1 cellular context compared by ENCODE assay signal in genomic region chr3:42701371-42702065, GRCh38.
TF ChIP-seq lines count a peak whose summit lies in the region.

No MANE protein-coding gene starts in this region.

TF ChIP-seq in HepG2, 621 proteins besides CTCF, POLR2A, EP300 and RAD21 (continued from another document and continues in another):
- peak; percentile 83; the same call in 1 of the 2 replicates for TF ChIP-seq HBP1 (CRISPR knock-in tag; IDR thresholded peaks at IDR 0.05; ENCODE audit: low read depth)
- TF ChIP-seq SMC3 (IDR thresholded peaks at IDR 0.05; ENCODE audit: low read length): no peak
- TF ChIP-seq, protein P1, sequence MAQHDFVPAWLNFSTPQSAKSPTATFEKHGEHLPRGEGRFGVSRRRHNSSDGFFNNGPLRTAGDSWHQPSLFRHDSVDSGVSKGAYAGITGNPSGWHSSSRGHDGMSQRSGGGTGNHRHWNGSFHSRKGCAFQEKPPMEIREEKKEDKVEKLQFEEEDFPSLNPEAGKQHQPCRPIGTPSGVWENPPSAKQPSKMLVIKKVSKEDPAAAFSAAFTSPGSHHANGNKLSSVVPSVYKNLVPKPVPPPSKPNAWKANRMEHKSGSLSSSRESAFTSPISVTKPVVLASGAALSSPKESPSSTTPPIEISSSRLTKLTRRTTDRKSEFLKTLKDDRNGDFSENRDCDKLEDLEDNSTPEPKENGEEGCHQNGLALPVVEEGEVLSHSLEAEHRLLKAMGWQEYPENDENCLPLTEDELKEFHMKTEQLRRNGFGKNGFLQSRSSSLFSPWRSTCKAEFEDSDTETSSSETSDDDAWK (CRISPR knock-in tag; IDR thresholded peaks at IDR 0.05): no peak
- TF ChIP-seq ZNF281 (CRISPR knock-in tag; IDR thresholded peaks at IDR 0.05; ENCODE audit: borderline replicate concordance): peak; percentile 52; the same call in 1 of the 2 replicates
- no peak for TF ChIP-seq ZBTB39 (CRISPR knock-in tag; IDR thresholded peaks at IDR 0.05)
- no peak for TF ChIP-seq ZNF468 (CRISPR knock-in tag; IDR thresholded peaks at IDR 0.05)
- no peak for TF ChIP-seq ZNF652 (CRISPR knock-in tag; IDR thresholded peaks at IDR 0.05; ENCODE audit: borderline replicate concordance, low read depth)
- peak; percentile 88 for TF ChIP-seq ZNF160 (CRISPR knock-in tag; IDR thresholded peaks at IDR 0.05)
- no peak for TF ChIP-seq ZBTB33 (CRISPR knock-in tag; IDR thresholded peaks at IDR 0.05)
- no peak for TF ChIP-seq ZNF251 (CRISPR knock-in tag; IDR thresholded peaks at IDR 0.05)
- TF ChIP-seq TBX2 (CRISPR knock-in tag; IDR thresholded peaks at IDR 0.05; ENCODE audit: borderline replicate concordance): peak; percentile 66
- TF ChIP-seq ZNF619 (CRISPR knock-in tag; IDR thresholded peaks at IDR 0.05): no peak
- TF ChIP-seq REL (CRISPR knock-in tag; conservative IDR thresholded peaks at IDR 0.05): 0 out of 2 replicates have a peak, but pooled peaks have one; percentile 60
- TF ChIP-seq, protein P2, sequence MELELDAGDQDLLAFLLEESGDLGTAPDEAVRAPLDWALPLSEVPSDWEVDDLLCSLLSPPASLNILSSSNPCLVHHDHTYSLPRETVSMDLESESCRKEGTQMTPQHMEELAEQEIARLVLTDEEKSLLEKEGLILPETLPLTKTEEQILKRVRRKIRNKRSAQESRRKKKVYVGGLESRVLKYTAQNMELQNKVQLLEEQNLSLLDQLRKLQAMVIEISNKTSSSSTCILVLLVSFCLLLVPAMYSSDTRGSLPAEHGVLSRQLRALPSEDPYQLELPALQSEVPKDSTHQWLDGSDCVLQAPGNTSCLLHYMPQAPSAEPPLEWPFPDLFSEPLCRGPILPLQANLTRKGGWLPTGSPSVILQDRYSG (CRISPR knock-in tag; IDR thresholded peaks at IDR 0.05): peak; percentile 88
- TF ChIP-seq ETS1 (CRISPR knock-in tag; IDR thresholded peaks at IDR 0.05): peak; percentile 89
- TF ChIP-seq, protein P3, sequence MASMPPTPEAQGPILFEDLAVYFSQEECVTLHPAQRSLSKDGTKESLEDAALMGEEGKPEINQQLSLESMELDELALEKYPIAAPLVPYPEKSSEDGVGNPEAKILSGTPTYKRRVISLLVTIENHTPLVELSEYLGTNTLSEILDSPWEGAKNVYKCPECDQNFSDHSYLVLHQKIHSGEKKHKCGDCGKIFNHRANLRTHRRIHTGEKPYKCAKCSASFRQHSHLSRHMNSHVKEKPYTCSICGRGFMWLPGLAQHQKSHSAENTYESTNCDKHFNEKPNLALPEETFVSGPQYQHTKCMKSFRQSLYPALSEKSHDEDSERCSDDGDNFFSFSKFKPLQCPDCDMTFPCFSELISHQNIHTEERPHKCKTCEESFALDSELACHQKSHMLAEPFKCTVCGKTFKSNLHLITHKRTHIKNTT (CRISPR knock-in tag; IDR thresholded peaks at IDR 0.05): no peak
- TF ChIP-seq SMAD3 (CRISPR knock-in tag; IDR thresholded peaks at IDR 0.05): peak; percentile 96
- peak; percentile 64; the same call in 1 of the 2 replicates for TF ChIP-seq HOXA9 (CRISPR knock-in tag; IDR thresholded peaks at IDR 0.05; ENCODE audit: borderline replicate concordance)
- TF ChIP-seq CREB1 (IDR thresholded peaks at IDR 0.05): no peak
- no peak for TF ChIP-seq CREB1 (CRISPR knock-in tag; IDR thresholded peaks at IDR 0.05)
- no peak for TF ChIP-seq CREM (IDR thresholded peaks at IDR 0.05)
- no peak for TF ChIP-seq CREM (CRISPR knock-in tag; IDR thresholded peaks at IDR 0.05)
- no peak for TF ChIP-seq ZEB1 (IDR thresholded peaks at IDR 0.05; ENCODE audit: insufficient replicate concordance, low read depth)
- no peak for TF ChIP-seq KAT2B (IDR thresholded peaks at IDR 0.05; ENCODE audit: borderline replicate concordance, low read depth, low read length)
- TF ChIP-seq MYNN (CRISPR knock-in tag; IDR thresholded peaks at IDR 0.05; ENCODE audit: low read depth): no peak
- TF ChIP-seq, protein P4, sequence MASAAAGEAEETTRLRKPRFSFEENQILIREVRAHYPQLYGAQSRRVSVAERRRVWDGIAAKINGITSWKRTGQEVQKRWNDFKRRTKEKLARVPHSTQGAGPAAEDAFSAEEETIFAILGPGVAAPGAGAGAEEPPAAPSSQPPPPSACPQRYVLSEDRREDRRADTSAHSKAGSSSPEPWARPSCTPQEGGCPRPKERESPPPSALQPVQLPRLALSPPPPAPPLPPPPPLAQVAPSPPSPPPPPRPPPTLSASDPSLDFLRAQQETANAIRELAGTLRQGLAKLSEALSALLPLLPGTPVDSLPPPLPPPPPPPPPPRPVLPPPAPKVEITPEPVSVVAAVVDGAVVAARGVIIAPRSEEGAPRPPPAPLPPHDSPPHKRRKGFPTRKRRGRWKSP (CRISPR knock-in tag; IDR thresholded peaks at IDR 0.05): no peak; the same call in 1 of the 2 replicates
- no peak; the same call in 1 of the 2 replicates for TF ChIP-seq ZBTB3 (CRISPR knock-in tag; IDR thresholded peaks at IDR 0.05; ENCODE audit: borderline replicate concordance, low read depth)
- TF ChIP-seq SMARCC2 (IDR thresholded peaks at IDR 0.05): no peak
- no peak for TF ChIP-seq RFX1 (IDR thresholded peaks at IDR 0.05)
- no peak for TF ChIP-seq EZH2 (conservative IDR thresholded peaks at IDR 0.05; ENCODE audit: low read depth, low read length)
- TF ChIP-seq KAT8 (CRISPR knock-in tag; IDR thresholded peaks at IDR 0.05): peak; percentile 70
- TF ChIP-seq ZNF577 (CRISPR knock-in tag; IDR thresholded peaks at IDR 0.05; ENCODE audit: borderline replicate concordance, low read depth): no peak
- TF ChIP-seq ZNF570 (CRISPR knock-in tag; IDR thresholded peaks at IDR 0.05; ENCODE audit: borderline replicate concordance): no peak
- TF ChIP-seq THAP8 (CRISPR knock-in tag; IDR thresholded peaks at IDR 0.05; ENCODE audit: borderline replicate concordance): no peak
- TF ChIP-seq, protein P5, sequence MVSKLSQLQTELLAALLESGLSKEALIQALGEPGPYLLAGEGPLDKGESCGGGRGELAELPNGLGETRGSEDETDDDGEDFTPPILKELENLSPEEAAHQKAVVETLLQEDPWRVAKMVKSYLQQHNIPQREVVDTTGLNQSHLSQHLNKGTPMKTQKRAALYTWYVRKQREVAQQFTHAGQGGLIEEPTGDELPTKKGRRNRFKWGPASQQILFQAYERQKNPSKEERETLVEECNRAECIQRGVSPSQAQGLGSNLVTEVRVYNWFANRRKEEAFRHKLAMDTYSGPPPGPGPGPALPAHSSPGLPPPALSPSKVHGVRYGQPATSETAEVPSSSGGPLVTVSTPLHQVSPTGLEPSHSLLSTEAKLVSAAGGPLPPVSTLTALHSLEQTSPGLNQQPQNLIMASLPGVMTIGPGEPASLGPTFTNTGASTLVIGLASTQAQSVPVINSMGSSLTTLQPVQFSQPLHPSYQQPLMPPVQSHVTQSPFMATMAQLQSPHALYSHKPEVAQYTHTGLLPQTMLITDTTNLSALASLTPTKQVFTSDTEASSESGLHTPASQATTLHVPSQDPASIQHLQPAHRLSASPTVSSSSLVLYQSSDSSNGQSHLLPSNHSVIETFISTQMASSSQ (IDR thresholded peaks at IDR 0.05; ENCODE audit: low read depth): no peak
- TF ChIP-seq, protein P5 (CRISPR knock-in tag; IDR thresholded peaks at IDR 0.05; ENCODE audit: borderline replicate concordance): no peak
- peak; percentile 64 for TF ChIP-seq ZMYM4 (CRISPR knock-in tag; IDR thresholded peaks at IDR 0.05)
- TF ChIP-seq ZBTB37 (CRISPR knock-in tag; IDR thresholded peaks at IDR 0.05): no peak
- TF ChIP-seq SOX6 (IDR thresholded peaks at IDR 0.05): no peak
- TF ChIP-seq SOX6 (CRISPR knock-in tag; IDR thresholded peaks at IDR 0.05): no peak
- no peak for TF ChIP-seq RARG (CRISPR knock-in tag; IDR thresholded peaks at IDR 0.05; ENCODE audit: low read depth)
